In the genomic region with DNA sequence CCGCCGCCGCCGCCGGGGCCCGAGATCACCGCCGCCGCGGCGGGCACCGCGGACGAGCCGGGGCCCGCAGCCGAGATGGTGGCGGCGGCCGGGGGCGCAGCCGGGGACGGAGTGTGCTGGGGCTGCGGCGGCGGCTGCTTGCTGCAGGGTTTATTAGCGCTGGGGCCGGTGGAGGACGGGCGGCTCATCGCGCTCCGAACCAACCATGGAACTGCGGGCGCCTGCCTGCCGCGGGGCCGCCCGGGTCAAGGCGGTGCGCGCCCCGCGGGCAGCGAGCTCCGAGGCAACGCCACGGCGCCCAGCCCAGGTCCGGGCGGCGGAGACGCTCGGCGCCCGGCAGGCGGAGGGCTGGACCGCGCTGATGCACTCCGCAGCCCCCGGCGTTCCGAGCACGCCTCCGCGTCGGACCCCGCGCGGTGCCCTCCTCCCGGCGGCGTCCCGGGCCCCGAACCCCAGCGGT, we compare ENCODE assay signal across 9 cellular contexts. TPM values are rescaled to one million over a fixed set of nuclear protein-coding genes. Genes with fewer than 3 reads are reported as not detected.
DNase-seq lines count a peak whose midpoint lies in the region; ATAC-seq, FAIRE-seq and TF ChIP-seq lines count a peak whose summit lies in the region.
"Had no signal": no experiment of that assay in that cellular context is flagged by ENCODE, and none has a peak within 500 bp of the region (broad histone marks: within the 10 kb centered on the region; RNA-seq: fewer than 3 reads in every experiment).

No MANE protein-coding gene starts in this region.

- no peaks in the 10 kb centered on the region for H3K9me3 Mint-ChIP-seq in effector memory CD8-positive, alpha-beta T cell

- H3K4me3 Mint-ChIP-seq in effector memory CD8-positive, alpha-beta T cell: peak overlapping the region; percentile 93 to 98

- no peak for TF ChIP-seq POLR2A in A549 (IDR thresholded peaks at IDR 0.05; ENCODE audit: low read length)
- TF ChIP-seq POLR2A in ovary (IDR thresholded peaks at IDR 0.05): no peak

- H3K4me2 ChIP-seq in A549 (peak overlapping the region; percentile 76), KMS-11 (no peak overlapping the region; the same call in 1 of the 2 replicates)

- H3K27me3 ChIP-seq in KMS-11 (ENCODE audit: insufficient read depth, low read depth) (no peaks in the 10 kb centered on the region), ovary (no peaks in the 10 kb centered on the region)

- peaks cover 62% of the 10 kb centered on the region for H3K79me2 ChIP-seq in KMS-11 (ENCODE audit: insufficient read depth, low read depth)

- H3K36me3 ChIP-seq in KMS-11 (ENCODE audit: insufficient read depth) (no peaks in the 10 kb centered on the region; the same call in 1 of the 2 replicates), ovary (no peaks in the 10 kb centered on the region)

- no peak for TF ChIP-seq EP300 in A549 (IDR thresholded peaks at IDR 0.05)
- TF ChIP-seq EP300 in ovary (IDR thresholded peaks at IDR 0.05): no peak

- intact Hi-C loops in ovary (cut with DNase I): no loop called here

- DNase-seq in A549 (ENCODE audit: low read depth in 1 of 2, low spot score in 1 of 2): no peak
- no peak for DNase-seq in effector memory CD8-positive, alpha-beta T cell
- peak in 1 of 5 donors; percentile 29 for DNase-seq in ovary
- DNase-seq in GM19239 (ENCODE audit: insufficient read length, low spot score): no peak

- no peak for TF ChIP-seq RAD21 in A549 (conservative IDR thresholded peaks at IDR 0.05 in 1 of 2, IDR thresholded peaks at IDR 0.05 in 1 of 2)

- peak overlapping the region; percentile 95 to 97 for H3K27ac ChIP-seq in A549
- H3K27ac ChIP-seq in KMS-11: peak overlapping the region; percentile 88
- H3K27ac ChIP-seq in ovary: peak overlapping the region; percentile 92 to 95

- H3K4me1 ChIP-seq in A549 (peaks cover 24% of the 10 kb centered on the region), KMS-11 (ENCODE audit: low read depth, poor library complexity, severe bottlenecking) (peaks cover 71% of the 10 kb centered on the region), ovary (ENCODE audit: insufficient read depth) (peaks cover 12% of the 10 kb centered on the region)

- peak overlapping the region; percentile 98 to 100 for H3K27ac Mint-ChIP-seq in effector memory CD8-positive, alpha-beta T cell

- peaks cover 19% of the 10 kb centered on the region for H4K20me1 ChIP-seq in KMS-11 (ENCODE audit: insufficient read depth)

- FAIRE-seq in A549 (lab: Jason Lieb, UNC): no peak
- FAIRE-seq in GM19239 (lab: Jason Lieb, UNC): no peak

- POLR2A ChIA-PET in A549 (lab: Yijun Ruan, JAX): interaction anchor here (0.6 to 3.5 kb wide), 23 partner anchors 11 to 1839 kb away, joined by 3 to 43 read pairs (median 5); partner anchors contain the start of genes EIF2A, ERICH6, MED12L and SELENOT

- H2AFZ ChIP-seq in KMS-11 (ENCODE audit: low read depth): peak overlapping the region; percentile 9; the same call in 1 of the 2 replicates

- H3K9me3 ChIP-seq in A549 (no peaks in the 10 kb centered on the region), ovary (no peaks in the 10 kb centered on the region)

- H3K27me3 Mint-ChIP-seq in effector memory CD8-positive, alpha-beta T cell: no peaks in the 10 kb centered on the region

- CTCF ChIA-PET in A549 (lab: Yijun Ruan, JAX): interaction anchor here (1.0 to 7.2 kb wide), 8 partner anchors 9 to 102 kb away, joined by 3 to 69 read pairs (median 10); no protein-coding TSS in a partner anchor

- peak overlapping the region; percentile 87; the same call in 1 of the 2 replicates for H3K9ac ChIP-seq in KMS-11

- H3K36me3 Mint-ChIP-seq in effector memory CD8-positive, alpha-beta T cell (ENCODE audit: insufficient read depth): peaks cover 33% of the 10 kb centered on the region

- H3K4me1 Mint-ChIP-seq in effector memory CD8-positive, alpha-beta T cell (ENCODE audit: low read depth in 2 of 2): peaks cover 32 to 50% of the 10 kb centered on the region in 2 donors

- H3K4me3 ChIP-seq in A549 (peak overlapping the region; percentile 96), KMS-11 (IDR thresholded peaks at IDR 0.05; ENCODE audit: insufficient read depth, low read depth, low read length) (peak overlapping the region; percentile 93), ovary (peak overlapping the region; percentile 93)

- no peak for TF ChIP-seq CTCF in A549 (IDR thresholded peaks at IDR 0.05)
- TF ChIP-seq CTCF in KMS-11 (conservative IDR thresholded peaks at IDR 0.05; ENCODE audit: low read depth, low read length): no peak
- no peak for TF ChIP-seq CTCF in ovary (IDR thresholded peaks at IDR 0.05)

- no CpG with 5 or more reads among the region's 76 CpGs for WGBS in A549 (ENCODE audit: missing lambda C conversion rate)
- WGBS in ovary, 3 donors: 0 to 1% (median 0%) methylated on average over 34 to 76 of the region's 76 CpGs

- peak in 1 of 2 experiments; percentile 37; a peak in 3 of 6 replicates for ATAC-seq in A549
- peak; percentile 4 for ATAC-seq in GM19395 (IDR thresholded peaks at IDR 0.05; ENCODE audit: unreplicated experiment)
- ATAC-seq in effector memory CD8-positive, alpha-beta T cell (replicated peaks): no peak
- ATAC-seq in HG03108 (IDR thresholded peaks at IDR 0.05; ENCODE audit: unreplicated experiment): no peak
- ATAC-seq in HG02623 (IDR thresholded peaks at IDR 0.05; ENCODE audit: unreplicated experiment): no peak

TF ChIP-seq in A549, 52 proteins besides CTCF, POLR2A, EP300 and RAD21:
- TF ChIP-seq BCL3 (IDR thresholded peaks at IDR 0.05) (peak; percentile 13; the same call in 1 of the 3 replicates), FOSL2 (IDR thresholded peaks at IDR 0.05) (no peak), FOSL2 (CRISPR knock-in tag; IDR thresholded peaks at IDR 0.05) (peak; percentile 41), KDM1A (IDR thresholded peaks at IDR 0.05; ENCODE audit: low read depth) (no peak), NPAS2 (CRISPR knock-in tag; IDR thresholded peaks at IDR 0.05; ENCODE audit: borderline replicate concordance) (0 out of 2 replicates have a peak, but pooled peaks have one; percentile 21)
- TF ChIP-seq, protein P1, sequence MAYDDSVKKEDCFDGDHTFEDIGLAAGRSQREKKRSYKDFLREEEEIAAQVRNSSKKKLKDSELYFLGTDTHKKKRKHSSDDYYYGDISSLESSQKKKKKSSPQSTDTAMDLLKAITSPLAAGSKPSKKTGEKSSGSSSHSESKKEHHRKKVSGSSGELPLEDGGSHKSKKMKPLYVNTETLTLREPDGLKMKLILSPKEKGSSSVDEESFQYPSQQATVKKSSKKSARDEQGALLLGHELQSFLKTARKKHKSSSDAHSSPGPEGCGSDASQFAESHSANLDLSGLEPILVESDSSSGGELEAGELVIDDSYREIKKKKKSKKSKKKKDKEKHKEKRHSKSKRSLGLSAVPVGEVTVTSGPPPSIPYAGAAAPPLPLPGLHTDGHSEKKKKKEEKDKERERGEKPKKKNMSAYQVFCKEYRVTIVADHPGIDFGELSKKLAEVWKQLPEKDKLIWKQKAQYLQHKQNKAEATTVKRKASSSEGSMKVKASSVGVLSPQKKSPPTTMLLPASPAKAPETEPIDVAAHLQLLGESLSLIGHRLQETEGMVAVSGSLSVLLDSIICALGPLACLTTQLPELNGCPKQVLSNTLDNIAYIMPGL (CRISPR knock-in tag; IDR thresholded peaks at IDR 0.05; ENCODE audit: borderline replicate concordance): no peak

RNA-seq across cellular contexts. Expression of gene SIAH2, which starts 0.3 kb away (rescaled TPM):
- polyA plus RNA-seq in A549 (2011; rRNA removed) (24.8 and 28.6 TPM in 2 replicates), A549 (2017; fragmentation: RNase III; extraction: RNeasy Plus Mini Kit Qiagen cat#74134 plus additional on column Dnase treatment) (10.7 to 11.4 TPM (median 11.2 TPM) in 3 replicates), ovary (10 to 100 TPM; 18.0 to 40.7 TPM)
- 44.4 and 54.3 TPM in 2 replicates for polyA plus RNA-seq in A549 (2012; cell fraction: cytosol; rRNA removed)
- polyA plus RNA-seq in A549 (2012; cell fraction: nucleus; rRNA removed): 20.5 and 52.2 TPM in 2 replicates
- polyA minus RNA-seq in A549 (2011; rRNA and poly(A)+ RNA removed): 48.4 and 56.9 TPM in 2 replicates
- 10 to 100 TPM; 26.6 to 98.7 (median 37.1) TPM for total RNA-seq in ovary

RNA-seq across cellular contexts. Expression of gene ERICH6, which starts 59.0 kb away (rescaled TPM):
- 0.06 and 0.07 TPM in 2 replicates for polyA plus RNA-seq in A549 (2011; rRNA removed)
- polyA plus RNA-seq in A549 (2012; cell fraction: cytosol; rRNA removed): 0.05 TPM in 2 replicates
- polyA plus RNA-seq in A549 (2012; cell fraction: nucleus; rRNA removed): 0.04 and 0.11 TPM in 2 replicates
- 0.12 to 0.18 TPM in 2 of 3 replicates, not detected in the other for polyA plus RNA-seq in A549 (2017; fragmentation: RNase III; extraction: RNeasy Plus Mini Kit Qiagen cat#74134 plus additional on column Dnase treatment)
- polyA minus RNA-seq in A549 (2011; rRNA and poly(A)+ RNA removed): 0.19 TPM in 1 of 2 replicates, not detected in the other
- total RNA-seq in ovary: 1 to 10 TPM in 1 of 7 donors, under 1 TPM in 2, not detected in 4; 0.36 to 1.3 (median 0.51) TPM
- polyA plus RNA-seq in ovary: under 1 TPM in 1 of 2 donors, not detected in 1; 0.04 TPM
- total RNA-seq: myocyte had no signal
